Comparison of ENCODE assay signal across 26 cellular contexts in genomic region chr1:53350853-53351767, GRCh38. TPM values are rescaled to one million over a fixed set of nuclear protein-coding genes. Genes with fewer than 3 reads are reported as not detected.
DNase-seq lines count a peak whose midpoint lies in the region; ATAC-seq, FAIRE-seq and TF ChIP-seq lines count a peak whose summit lies in the region.
"Had no signal": no experiment of that assay in that cellular context is flagged by ENCODE, and none has a peak within 500 bp of the region (broad histone marks: within the 10 kb centered on the region; RNA-seq: fewer than 3 reads in every experiment).

No MANE protein-coding gene starts in this region.

- H2AFZ ChIP-seq in HCT116 (ENCODE audit: low read depth, low read length, poor library complexity, severe bottlenecking): no peak overlapping the region

- 0 out of 2 replicates have a peak, but pooled peaks have one; percentile 40 for ATAC-seq in HCT116
- ATAC-seq: GM12878, T-cell had no signal

- no TSS peak for BruUV-seq in HCT116 (replicated peaks; lab: Mats Ljungman, UMichigan)

- intact Hi-C loops in HCT116 (cut with micrococcal nuclease) (no loop called here), kidney (cut with DNase I) (no loop called here), posterior vena cava (cut with DNase I) (no loop called here)

- H3K4me3 Mint-ChIP-seq in activated CD4-positive, alpha-beta memory T cell treated with anti-CD3 and anti-CD28 coated beads, Interleukin-2, amount 10 ng/mL, durations not matched to agents 7 days and 5 days: no peak overlapping the region
- H3K4me3 Mint-ChIP-seq: activated naive CD8-positive, alpha-beta T cell treated with anti-CD3 and anti-CD28 coated beads for 36 hours; CD14-positive monocyte; central memory CD8-positive, alpha-beta T cell; T-cell had no signal

- H3K9ac ChIP-seq in HCT116 (ENCODE audit: low read length) (no peak overlapping the region), kidney (ENCODE audit: low read length in 2 of 2) (no peak overlapping the region)

- FAIRE-seq in kidney (lab: Jason Lieb, UNC): no peak
- FAIRE-seq: GM12878, keratinocyte, small intestine had no signal

- TF ChIP-seq RAD21 in HCT116 (IDR thresholded peaks at IDR 0.05; ENCODE audit: low read depth): no peak

- peaks cover 17% of the 10 kb centered on the region for H3K27me3 Mint-ChIP-seq in activated CD4-positive, alpha-beta memory T cell treated with anti-CD3 and anti-CD28 coated beads, Interleukin-2, amount 10 ng/mL, durations not matched to agents 7 days and 5 days
- H3K27me3 Mint-ChIP-seq: activated naive CD8-positive, alpha-beta T cell treated with anti-CD3 and anti-CD28 coated beads for 36 hours; central memory CD8-positive, alpha-beta T cell; IgD-negative memory B cell; T-cell had no signal

- no peak overlapping the region for H3K27ac Mint-ChIP-seq in activated CD4-positive, alpha-beta memory T cell treated with anti-CD3 and anti-CD28 coated beads, Interleukin-2, amount 10 ng/mL, durations not matched to agents 7 days and 5 days
- H3K27ac Mint-ChIP-seq: activated naive CD8-positive, alpha-beta T cell treated with anti-CD3 and anti-CD28 coated beads for 36 hours; IgD-negative memory B cell; T-cell had no signal

- RAD21 ChIA-PET in HCT116 (lab: Charles Lee; ENCODE audit: low non-redundant PET in 1 of 2, low total read pairs in 2 of 2, uncharacterized antibody in 2 of 2, unreplicated experiment in 2 of 2): no interaction called here

- H3K36me3 Mint-ChIP-seq in activated CD4-positive, alpha-beta memory T cell treated with anti-CD3 and anti-CD28 coated beads, Interleukin-2, amount 10 ng/mL, durations not matched to agents 7 days and 5 days (ENCODE audit: low read depth): no peaks in the 10 kb centered on the region
- H3K36me3 Mint-ChIP-seq: activated naive CD8-positive, alpha-beta T cell treated with anti-CD3 and anti-CD28 coated beads for 36 hours; CD14-positive monocyte; IgD-negative memory B cell; T-cell had no signal

- H3K4me1 Mint-ChIP-seq in activated CD4-positive, alpha-beta memory T cell treated with anti-CD3 and anti-CD28 coated beads, Interleukin-2, amount 10 ng/mL, durations not matched to agents 7 days and 5 days: no peaks in the 10 kb centered on the region
- H3K4me1 Mint-ChIP-seq: activated naive CD8-positive, alpha-beta T cell treated with anti-CD3 and anti-CD28 coated beads for 36 hours; CD14-positive monocyte; central memory CD8-positive, alpha-beta T cell; IgD-negative memory B cell; T-cell had no signal

- no peak overlapping the region for H3K4me3 ChIP-seq in HCT116 (replicated peaks in 1 of 2; ENCODE audit: low read depth in 1 of 2, low read length in 2 of 2)
- H3K4me3 ChIP-seq in kidney (ENCODE audit: low read length in 2 of 2): no peak overlapping the region
- no peak overlapping the region for H3K4me3 ChIP-seq in MG63
- H3K4me3 ChIP-seq: GM12878, Peyer's patch, SJSA1, thoracic aorta had no signal

- H3K79me2 ChIP-seq in HCT116 (ENCODE audit: insufficient read depth, low read length): no peaks in the 10 kb centered on the region

- H4K20me1 ChIP-seq in HCT116 (ENCODE audit: insufficient read depth): no peaks in the 10 kb centered on the region

- POLR2A ChIA-PET in HCT116 (lab: Charles Lee): no interaction called here
- POLR2A ChIA-PET in activated CD4-positive, alpha-beta memory T cell treated with anti-CD3 and anti-CD28 coated beads, Interleukin-2, amount 10 ng/mL, durations not matched to agents 7 days and 5 days (lab: Charles Lee): no interaction called here

- H3K27ac ChIP-seq in HCT116 (ENCODE audit: low read depth, low read length): no peak overlapping the region
- no peak overlapping the region for H3K27ac ChIP-seq in kidney (ENCODE audit: low read depth in 2 of 2, low read length in 2 of 2)
- H3K27ac ChIP-seq: Peyer's patch, SJSA1, thoracic aorta had no signal

- no peaks in the 10 kb centered on the region for H3K36me3 ChIP-seq in HCT116 (ENCODE audit: control insufficient read depth in 1 of 2, insufficient read depth in 2 of 2, low read length in 2 of 2)
- no peaks in the 10 kb centered on the region for H3K36me3 ChIP-seq in kidney (ENCODE audit: control insufficient read depth in 1 of 2, insufficient read depth in 2 of 2, low read length in 2 of 2)
- H3K36me3 ChIP-seq in MG63: no peaks in the 10 kb centered on the region
- H3K36me3 ChIP-seq: Peyer's patch, SJSA1, thoracic aorta had no signal

- no peaks in the 10 kb centered on the region for H3K9me3 ChIP-seq in HCT116 (ENCODE audit: control insufficient read depth in 1 of 2, insufficient read depth in 1 of 2, low read depth in 1 of 2, low read length in 2 of 2)
- H3K9me3 ChIP-seq in kidney (ENCODE audit: control insufficient read depth in 1 of 2, low read length in 2 of 2): no peaks in the 10 kb centered on the region
- H3K9me3 ChIP-seq in MG63: no peaks in the 10 kb centered on the region; the same call in 1 of the 2 replicates
- H3K9me3 ChIP-seq: Peyer's patch, SJSA1, thoracic aorta had no signal

- TF ChIP-seq CTCF in HCT116 (IDR thresholded peaks at IDR 0.05 in 2 of 3, conservative IDR thresholded peaks at IDR 0.05 in 1 of 3; ENCODE audit: borderline replicate concordance in 1 of 3, insufficient read depth in 1 of 3, low read depth in 2 of 3, low read length in 2 of 3): no peak
- TF ChIP-seq CTCF in kidney (IDR thresholded peaks at IDR 0.05; ENCODE audit: borderline replicate concordance, extremely low read depth, insufficient read depth): no peak

- no peaks in the 10 kb centered on the region for H3K9me2 ChIP-seq in HCT116 (ENCODE audit: insufficient read depth)

- H3K27me3 ChIP-seq in HCT116 (ENCODE audit: insufficient read depth, low read length) (no peaks in the 10 kb centered on the region), MG63 (no peaks in the 10 kb centered on the region)
- H3K27me3 ChIP-seq: Peyer's patch, SJSA1 had no signal

- H3K9me3 Mint-ChIP-seq in activated CD4-positive, alpha-beta memory T cell treated with anti-CD3 and anti-CD28 coated beads, Interleukin-2, amount 10 ng/mL, durations not matched to agents 7 days and 5 days: no peaks in the 10 kb centered on the region
- H3K9me3 Mint-ChIP-seq: activated naive CD8-positive, alpha-beta T cell treated with anti-CD3 and anti-CD28 coated beads for 36 hours; central memory CD8-positive, alpha-beta T cell; IgD-negative memory B cell had no signal

- no peak for DNase-seq in HCT116 (ENCODE audit: low read depth, low spot score)
- DNase-seq in activated CD4-positive, alpha-beta memory T cell treated with anti-CD3 and anti-CD28 coated beads, Interleukin-2, amount 10 ng/mL, durations not matched to agents 7 days and 5 days: peak; percentile 10
- DNase-seq in kidney: peak; percentile 29
- peak; percentile 31 for DNase-seq in posterior vena cava (ENCODE audit: low spot score)
- no peak for DNase-seq in MG63
- DNase-seq in stimulated activated naive CD4-positive, alpha-beta T cell treated with Interleukin-2 at 50 U/mL for 16 hours (lab: John Stamatoyannopoulos, UW): no peak
- DNase-seq in CD1c-positive myeloid dendritic cell (ENCODE audit: extremely low spot score): no peak
- DNase-seq in HuH-7.5 (ENCODE audit: low spot score): no peak
- DNase-seq: activated CD4-positive, CD25-positive, alpha-beta regulatory T cell treated with anti-CD3 and anti-CD28 coated beads, Interleukin-2, amount 50 U/mL, for 72 hours; activated naive CD8-positive, alpha-beta T cell treated with anti-CD3 and anti-CD28 coated beads for 36 hours; NCI-H1436 treated with DMSO at 0.1 percent for 48 hours; NCI-H2171; NCI-H524; NK-92 treated with Interleukin-12 subunit alpha and Interleukin-12 subunit beta, amount 100 ng/mL, for 24 hours; nucleus accumbens; stimulated activated naive CD4-positive, alpha-beta T cell had no signal

- TF ChIP-seq POLR2A in HCT116 (IDR thresholded peaks at IDR 0.05; ENCODE audit: borderline replicate concordance, extremely low read depth, insufficient read depth, insufficient read length): no peak

- H3K4me1 ChIP-seq in HCT116 (ENCODE audit: control insufficient read depth in 1 of 2, insufficient read depth in 2 of 2, low read length in 2 of 2) (peaks cover 0 to 12% of the 10 kb centered on the region in 2 experiments; a peak in 2 of 4 replicates), kidney (ENCODE audit: control insufficient read depth in 1 of 2, insufficient read depth in 1 of 2, low read depth in 1 of 2, low read length in 2 of 2) (no peaks in the 10 kb centered on the region)
- H3K4me1 ChIP-seq: Peyer's patch, SJSA1 had no signal

- peak overlapping the region; percentile 0; the same call in 1 of the 2 replicates for H3K4me2 ChIP-seq in HCT116 (ENCODE audit: low read length)

- CTCF ChIA-PET in HCT116 (lab: Charles Lee): no interaction called here
- CTCF ChIA-PET in activated CD4-positive, alpha-beta memory T cell treated with anti-CD3 and anti-CD28 coated beads, Interleukin-2, amount 10 ng/mL, durations not matched to agents 7 days and 5 days (lab: Charles Lee): no interaction called here

RNA-seq across cellular contexts. Expression of gene LRP8, which starts 23.2 kb away (rescaled TPM):
- total RNA-seq in HCT116 (2021; ENCODE audit: unreplicated experiment) (56.3 TPM), kidney (6.9 TPM), posterior vena cava (1 to 10 TPM; 5.7 to 7.2 TPM)
- 46.3 and 55.5 TPM in 2 replicates for polyA plus RNA-seq in HCT116 (2012)
- total RNA-seq in activated CD4-positive, alpha-beta memory T cell treated with anti-CD3 and anti-CD28 coated beads, Interleukin-2, amount 10 ng/mL, durations not matched to agents 7 days and 5 days: 10 to 100 TPM; 51.5 to 52.7 TPM
- 1.4 TPM for polyA plus RNA-seq in kidney (ENCODE audit: insufficient read depth, low read depth, low replicate concordance)
- 12.4 and 16.1 TPM in 2 replicates for total RNA-seq in MG63 (2014; rRNA removed; shearing (Covaris generic); ENCODE audit: low replicate concordance)

Comparison
In these comparisons a context has a peak if more than half of its experiments do, and no peak if none do; other contexts are left out.
1. DNase-seq: peak in activated CD4-positive, alpha-beta memory T cell treated with anti-CD3 and anti-CD28 coated beads, Interleukin-2, amount 10 ng/mL, durations not matched to agents 7 days and 5 days (single experiment), kidney (single experiment) and posterior vena cava (single experiment); none in HCT116 (single experiment), MG63 (single experiment), stimulated activated naive CD4-positive, alpha-beta T cell treated with Interleukin-2 at 50 U/mL for 16 hours (single experiment), CD1c-positive myeloid dendritic cell (single experiment) and HuH-7.5 (single experiment).